Comparison of ENCODE assay signal across 19 cellular contexts in genomic region chr4:183165371-183165770, GRCh38.
A peak's percentile ranks its signal among the peaks of the same experiment; 100 is the strongest.
DNase-seq lines count a peak whose midpoint lies in the region; ATAC-seq, FAIRE-seq and TF ChIP-seq lines count a peak whose summit lies in the region.
"Had no signal": no experiment of that assay in that cellular context is flagged by ENCODE, and none has a peak within 500 bp of the region (broad histone marks: within the 10 kb centered on the region; RNA-seq: fewer than 3 reads in every experiment).

No MANE protein-coding gene starts in this region.

- no peak overlapping the region for H3K27ac Mint-ChIP-seq in activated T-helper 17 cell treated with anti-CD3 and anti-CD28 coated beads, Interleukin-2, amount 50 U/mL, for 72 hours
- H3K27ac Mint-ChIP-seq: activated naive CD8-positive, alpha-beta T cell treated with anti-CD3 and anti-CD28 coated beads, Interleukin-2, amount 10 ng/mL, durations not matched to agents 7 days and 5 days; CD4-positive, alpha-beta T cell had no signal

- H3K27ac ChIP-seq in heart right ventricle: peak overlapping the region; percentile 12 to 72 (median 45)
- H3K27ac ChIP-seq: esophagus squamous epithelium, pancreas had no signal

- FAIRE-seq in H54 (lab: Jason Lieb, UNC): no peak
- FAIRE-seq: colon, pancreas had no signal

- peak overlapping the region; percentile 26 for H3K4me2 ChIP-seq in skeletal muscle satellite cell (ENCODE audit: low read length)

- H3K4me3 ChIP-seq in adipocyte (ENCODE audit: low read length) (no peak overlapping the region), heart right ventricle (no peak overlapping the region), skeletal muscle satellite cell (ENCODE audit: low read length) (no peak overlapping the region)
- H3K4me3 ChIP-seq: esophagus squamous epithelium, HAP-1, pancreas, tibial nerve had no signal

- TF ChIP-seq CTCF in heart right ventricle (IDR thresholded peaks at IDR 0.05): no peak

- H3K9me3 ChIP-seq in adipocyte (ENCODE audit: control insufficient read depth, low read length): no peaks in the 10 kb centered on the region
- H3K9me3 ChIP-seq in heart right ventricle: no peaks in the 10 kb centered on the region
- no peaks in the 10 kb centered on the region for H3K9me3 ChIP-seq in skeletal muscle satellite cell (replicated peaks; ENCODE audit: low read length)
- H3K9me3 ChIP-seq: esophagus squamous epithelium, HAP-1, pancreas, tibial nerve had no signal

- H3K4me3 Mint-ChIP-seq in activated T-helper 17 cell treated with anti-CD3 and anti-CD28 coated beads, Interleukin-2, amount 50 U/mL, for 72 hours: no peak overlapping the region
- H3K4me3 Mint-ChIP-seq: activated naive CD8-positive, alpha-beta T cell treated with anti-CD3 and anti-CD28 coated beads, Interleukin-2, amount 10 ng/mL, durations not matched to agents 7 days and 5 days; CD4-positive, alpha-beta T cell had no signal

- no peaks in the 10 kb centered on the region for H3K36me3 Mint-ChIP-seq in activated T-helper 17 cell treated with anti-CD3 and anti-CD28 coated beads, Interleukin-2, amount 50 U/mL, for 72 hours (ENCODE audit: low read depth)
- H3K36me3 Mint-ChIP-seq: activated naive CD8-positive, alpha-beta T cell treated with anti-CD3 and anti-CD28 coated beads, Interleukin-2, amount 10 ng/mL, durations not matched to agents 7 days and 5 days had no signal

- 15% methylated on average over 1 of the region's 1 CpG for WGBS in heart right ventricle, 2 donors

- H3K36me3 ChIP-seq in adipocyte (ENCODE audit: control insufficient read depth, insufficient read depth, low read length, severe bottlenecking) (no peaks in the 10 kb centered on the region), heart right ventricle (no peaks in the 10 kb centered on the region), skeletal muscle satellite cell (ENCODE audit: insufficient read depth, low read length) (no peaks in the 10 kb centered on the region)
- H3K36me3 ChIP-seq: esophagus squamous epithelium, HAP-1, pancreas, tibial nerve had no signal

- peak in 5 of 8 donors; percentile 27 to 72 (median 62) for ATAC-seq in heart right ventricle
- no peak for ATAC-seq in activated T-helper 17 cell treated with anti-CD3 and anti-CD28 coated beads, Interleukin-2, amount 50 U/mL, for 72 hours (replicated peaks)

- intact Hi-C loops in heart right ventricle (cut with DNase I): loop anchor here in 2 of 10 donors (5.0 to 10.0 kb wide), 2 partner anchors 61 to 208 kb away; no protein-coding TSS in a partner anchor

- peak; percentile 54 for DNase-seq in EL
- DNase-seq in adipocyte (ENCODE audit: low read depth): peak; percentile 62
- DNase-seq in heart right ventricle: no peak
- DNase-seq in CD1c-positive myeloid dendritic cell (ENCODE audit: extremely low spot score): no peak
- no peak for DNase-seq in H54 (ENCODE audit: insufficient read length, low spot score)
- DNase-seq: activated CD8-positive, alpha-beta memory T cell treated with anti-CD3 and anti-CD28 coated beads, Interleukin-2, amount 50 U/mL, for 48 hours; activated naive CD8-positive, alpha-beta T cell treated with anti-CD3 and anti-CD28 coated beads, Interleukin-2, amount 10 ng/mL, durations not matched to agents 7 days and 5 days; CD4-positive, alpha-beta T cell; esophagus squamous epithelium; GF-D8; NCI-H510A treated with DMSO at 0.1 percent for 48 hours; pancreas; stimulated activated CD4-positive, alpha-beta T cell treated with anti-CD3 and anti-CD28 coated beads, Interleukin-15, amount 100 ng/mL, for 24 hours; T-helper 1 cell had no signal

- H3K27me3 ChIP-seq in adipocyte (replicated peaks; ENCODE audit: control insufficient read depth, insufficient read depth, low read length) (no peaks in the 10 kb centered on the region), heart right ventricle (no peaks in the 10 kb centered on the region), skeletal muscle satellite cell (ENCODE audit: control insufficient read depth, insufficient read depth, low read length) (no peaks in the 10 kb centered on the region)
- H3K27me3 ChIP-seq: esophagus squamous epithelium, pancreas, tibial nerve had no signal

- peaks cover 5% of the 10 kb centered on the region for H3K4me1 Mint-ChIP-seq in activated T-helper 17 cell treated with anti-CD3 and anti-CD28 coated beads, Interleukin-2, amount 50 U/mL, for 72 hours
- H3K4me1 Mint-ChIP-seq: activated naive CD8-positive, alpha-beta T cell treated with anti-CD3 and anti-CD28 coated beads, Interleukin-2, amount 10 ng/mL, durations not matched to agents 7 days and 5 days had no signal

- TF ChIP-seq POLR2A in H54 (IDR thresholded peaks at IDR 0.05; ENCODE audit: low read depth, low read length): no peak

- peaks cover 8% of the 10 kb centered on the region for H3K27me3 Mint-ChIP-seq in activated T-helper 17 cell treated with anti-CD3 and anti-CD28 coated beads, Interleukin-2, amount 50 U/mL, for 72 hours
- H3K27me3 Mint-ChIP-seq: activated naive CD8-positive, alpha-beta T cell treated with anti-CD3 and anti-CD28 coated beads, Interleukin-2, amount 10 ng/mL, durations not matched to agents 7 days and 5 days; CD4-positive, alpha-beta T cell had no signal

- H3K4me1 ChIP-seq in adipocyte (ENCODE audit: control insufficient read depth, insufficient read depth, low read length): peaks cover 18% of the 10 kb centered on the region
- peaks cover 10 to 52% (median 33%) of the 10 kb centered on the region in 9 donors for H3K4me1 ChIP-seq in heart right ventricle
- H3K4me1 ChIP-seq in skeletal muscle satellite cell (ENCODE audit: control insufficient read depth, insufficient read depth, low read length): peaks cover 20% of the 10 kb centered on the region
- H3K4me1 ChIP-seq: pancreas had no signal

- no peaks in the 10 kb centered on the region for H3K9me3 Mint-ChIP-seq in activated T-helper 17 cell treated with anti-CD3 and anti-CD28 coated beads, Interleukin-2, amount 50 U/mL, for 72 hours
- H3K9me3 Mint-ChIP-seq: activated naive CD8-positive, alpha-beta T cell treated with anti-CD3 and anti-CD28 coated beads, Interleukin-2, amount 10 ng/mL, durations not matched to agents 7 days and 5 days; CD4-positive, alpha-beta T cell had no signal

- H3K9ac ChIP-seq in adipocyte (ENCODE audit: low read length) (no peak overlapping the region), skeletal muscle satellite cell (ENCODE audit: low read depth, low read length) (no peak overlapping the region)

Comparison
In these comparisons a context has a peak if more than half of its experiments do, and no peak if none do; other contexts are left out.
1. DNase-seq: peak in EL (single experiment) and adipocyte (single experiment); none in heart right ventricle (0 of 2), CD1c-positive myeloid dendritic cell (single experiment) and H54 (single experiment).